ENCODE assay signal across 11 cellular contexts in the genomic region with DNA sequence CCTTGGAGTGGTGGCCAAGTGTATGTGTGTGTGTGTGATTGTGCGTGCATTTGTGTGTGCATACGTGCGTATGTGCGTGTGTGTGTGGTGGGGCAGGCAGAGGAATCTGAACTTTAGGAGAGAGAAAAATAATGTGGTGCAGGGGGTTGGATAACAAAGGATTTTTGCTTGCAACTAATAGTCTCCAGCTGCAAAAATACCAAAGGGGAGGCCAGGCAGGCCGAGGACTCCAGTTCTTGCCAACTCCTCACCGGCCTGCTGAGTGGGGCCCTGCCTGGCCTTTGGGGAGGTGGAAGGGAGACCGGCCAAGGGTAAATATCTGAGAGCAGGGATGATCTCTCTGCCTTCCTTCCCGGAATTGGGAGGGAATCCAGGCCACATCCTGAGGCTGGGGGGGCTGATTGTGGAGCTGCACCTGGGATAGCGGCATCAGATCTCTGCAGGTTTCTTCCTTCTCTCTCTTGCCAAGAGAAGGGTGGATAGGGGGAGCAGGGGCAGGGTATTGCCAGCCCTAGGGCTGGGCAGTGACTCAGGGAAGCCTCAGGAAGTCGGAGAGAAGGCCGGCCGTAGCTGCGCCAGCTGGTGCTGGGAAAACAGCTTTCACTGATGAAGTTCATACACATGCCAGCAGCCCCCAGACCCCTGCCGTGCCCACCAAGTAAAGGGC. TPM values are rescaled to one million over a fixed set of nuclear protein-coding genes. Genes with fewer than 3 reads are reported as not detected.
DNase-seq lines count a peak whose midpoint lies in the region; ATAC-seq and TF ChIP-seq lines count a peak whose summit lies in the region.
"Had no signal": no experiment of that assay in that cellular context is flagged by ENCODE, and none has a peak within 500 bp of the region (broad histone marks: within the 10 kb centered on the region; RNA-seq: fewer than 3 reads in every experiment).

No MANE protein-coding gene starts in this region.

- H3K9me3 ChIP-seq in liver (ENCODE audit: control insufficient read depth in 4 of 4, low read length in 3 of 4) (no peaks in the 10 kb centered on the region), transverse colon (no peaks in the 10 kb centered on the region), body of pancreas (no peaks in the 10 kb centered on the region)
- H3K9me3 ChIP-seq: pancreas had no signal

- H3K27me3 ChIP-seq in liver (ENCODE audit: control insufficient read depth in 4 of 4, insufficient read depth in 4 of 4, low read length in 3 of 4) (no peaks in the 10 kb centered on the region), transverse colon (no peaks in the 10 kb centered on the region), body of pancreas (no peaks in the 10 kb centered on the region)
- H3K27me3 ChIP-seq: pancreas had no signal

- no peaks in the 10 kb centered on the region for H3K9me3 Mint-ChIP-seq in chondrocyte (ENCODE audit: low read depth)
- H3K9me3 Mint-ChIP-seq: stimulated activated naive CD8-positive, alpha-beta T cell treated with anti-CD3 and anti-CD28 coated beads, Interleukin-15, Interleukin-2, amounts not matched to agents 100 ng/mL and 50 ng/mL, for 24 hours had no signal

- peaks cover 68% of the 10 kb centered on the region for H3K4me1 Mint-ChIP-seq in chondrocyte (ENCODE audit: low read depth)

- in situ Hi-C loops in transverse colon (cut with MboI; ENCODE audit: low pct_ligation_motif_present in 1 of 4, low pct_unique_long_range_greater_than_20kb in 1 of 4, low sequenced_read_pairs in 3 of 4): no loop called here

- TF ChIP-seq POLR2A in transverse colon (IDR thresholded peaks at IDR 0.05) (no peak), body of pancreas (IDR thresholded peaks at IDR 0.05) (no peak)

- H3K4me3 ChIP-seq in liver (ENCODE audit: low read depth in 1 of 3, low read length in 3 of 3) (no peak overlapping the region), transverse colon (no peak overlapping the region), body of pancreas (no peak overlapping the region)
- H3K4me3 ChIP-seq: pancreas had no signal

- peak; percentile 81 for DNase-seq in LHCN-M2 (ENCODE audit: low read depth)
- no peak for DNase-seq in chondrocyte (ENCODE audit: low spot score)
- DNase-seq in transverse colon: no peak
- DNase-seq in central memory CD4-positive, alpha-beta T cell: no peak
- DNase-seq in body of pancreas: no peak
- DNase-seq in activated CD4-positive, alpha-beta T cell treated with anti-CD3 and anti-CD28 coated beads, Interleukin-2, amount 50 U/mL, for 48 hours: no peak
- DNase-seq: NCI-H524 had no signal

- intact Hi-C loops in transverse colon (cut with DNase I; ENCODE audit: low total_unique reads): no loop called here
- intact Hi-C loops in body of pancreas (cut with DNase I): no loop called here

- H3K27me3 Mint-ChIP-seq in chondrocyte (ENCODE audit: low read depth): no peaks in the 10 kb centered on the region
- H3K27me3 Mint-ChIP-seq: stimulated activated naive CD8-positive, alpha-beta T cell treated with anti-CD3 and anti-CD28 coated beads, Interleukin-15, Interleukin-2, amounts not matched to agents 100 ng/mL and 50 ng/mL, for 24 hours had no signal

- TF ChIP-seq EP300 in transverse colon (IDR thresholded peaks at IDR 0.05; ENCODE audit: low read depth): no peak

- H3K4me1 ChIP-seq in liver (ENCODE audit: control insufficient read depth in 4 of 4, insufficient read depth in 4 of 4, low read length in 3 of 4): peaks cover 36 to 78% (median 68%) of the 10 kb centered on the region in 4 donors
- peaks cover 47 to 66% (median 57%) of the 10 kb centered on the region in 4 donors for H3K4me1 ChIP-seq in transverse colon
- peaks cover 4% of the 10 kb centered on the region for H3K4me1 ChIP-seq in body of pancreas

- H3K4me3 Mint-ChIP-seq in chondrocyte (ENCODE audit: unreplicated experiment): peak overlapping the region; percentile 29
- H3K4me3 Mint-ChIP-seq: stimulated activated naive CD8-positive, alpha-beta T cell treated with anti-CD3 and anti-CD28 coated beads, Interleukin-15, Interleukin-2, amounts not matched to agents 100 ng/mL and 50 ng/mL, for 24 hours had no signal

- peak overlapping the region; percentile 95 for H3K27ac Mint-ChIP-seq in chondrocyte (ENCODE audit: unreplicated experiment)
- H3K27ac Mint-ChIP-seq: stimulated activated naive CD8-positive, alpha-beta T cell treated with anti-CD3 and anti-CD28 coated beads, Interleukin-15, Interleukin-2, amounts not matched to agents 100 ng/mL and 50 ng/mL, for 24 hours had no signal

- 67% methylated on average over 14 of the region's 14 CpGs for WGBS in liver
- WGBS in transverse colon (ENCODE audit: low coverage in 1 of 2), 2 donors: 66 to 79% methylated on average over 4 to 14 of the region's 14 CpGs
- 69 to 79% methylated on average over 12 to 14 of the region's 14 CpGs for WGBS in body of pancreas, 2 donors

- H3K36me3 ChIP-seq in liver (ENCODE audit: control insufficient read depth in 4 of 4, insufficient read depth in 3 of 4, low read depth in 1 of 4, low read length in 3 of 4) (peaks cover 15 to 26% (median 23%) of the 10 kb centered on the region in 4 donors), transverse colon (peaks cover 0 to 10% (median 0%) of the 10 kb centered on the region in 4 donors), body of pancreas (replicated peaks in 1 of 2; ENCODE audit: insufficient read depth in 1 of 2, low read depth in 2 of 2) (no peaks in the 10 kb centered on the region)

- peak overlapping the region; percentile 61 to 79 for H3K27ac ChIP-seq in liver (ENCODE audit: low read depth in 1 of 2, low read length in 2 of 2)
- H3K27ac ChIP-seq in transverse colon: peak overlapping the region; percentile 83 to 97 (median 87)
- peak overlapping the region in 2 of 4 donors; percentile 17 to 36 for H3K27ac ChIP-seq in body of pancreas

- TF ChIP-seq CTCF in chondrocyte (IDR thresholded peaks at IDR 0.05) (peak; percentile 40), liver (IDR thresholded peaks at IDR 0.05; ENCODE audit: low read depth, low read length, missing input control) (no peak), transverse colon (IDR thresholded peaks at IDR 0.05) (no peak), body of pancreas (IDR thresholded peaks at IDR 0.05) (no peak)

- no peak overlapping the region for H3K9ac ChIP-seq in liver (ENCODE audit: low read depth in 1 of 2, low read length in 2 of 2)

- no peak for ATAC-seq in body of pancreas
- ATAC-seq in HG03025 (IDR thresholded peaks at IDR 0.05; ENCODE audit: low FRiP score, unreplicated experiment): no peak

- peaks cover 35% of the 10 kb centered on the region for H3K36me3 Mint-ChIP-seq in chondrocyte (ENCODE audit: low read depth)

- TF ChIP-seq RAD21 in liver (IDR thresholded peaks at IDR 0.05): no peak

TF ChIP-seq in liver, 16 proteins besides CTCF, POLR2A, EP300 and RAD21 (continues in another document):
- TF ChIP-seq YY1 (IDR thresholded peaks at IDR 0.05) (no peak), RXRA (IDR thresholded peaks at IDR 0.05) (no peak), NR2F2 (IDR thresholded peaks at IDR 0.05) (no peak), TAF1 (conservative IDR thresholded peaks at IDR 0.05) (no peak), GABPA (IDR thresholded peaks at IDR 0.05 in 1 of 2, conservative IDR thresholded peaks at IDR 0.05 in 1 of 2) (no peak), EGR1 (IDR thresholded peaks at IDR 0.05; ENCODE audit: low read depth in 2 of 2) (no peak), FOXA2 (IDR thresholded peaks at IDR 0.05) (no peak), JUND (IDR thresholded peaks at IDR 0.05) (no peak)
- TF ChIP-seq, protein P1, sequence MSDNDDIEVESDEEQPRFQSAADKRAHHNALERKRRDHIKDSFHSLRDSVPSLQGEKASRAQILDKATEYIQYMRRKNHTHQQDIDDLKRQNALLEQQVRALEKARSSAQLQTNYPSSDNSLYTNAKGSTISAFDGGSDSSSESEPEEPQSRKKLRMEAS (IDR thresholded peaks at IDR 0.05): no peak
- TF ChIP-seq, protein P2, sequence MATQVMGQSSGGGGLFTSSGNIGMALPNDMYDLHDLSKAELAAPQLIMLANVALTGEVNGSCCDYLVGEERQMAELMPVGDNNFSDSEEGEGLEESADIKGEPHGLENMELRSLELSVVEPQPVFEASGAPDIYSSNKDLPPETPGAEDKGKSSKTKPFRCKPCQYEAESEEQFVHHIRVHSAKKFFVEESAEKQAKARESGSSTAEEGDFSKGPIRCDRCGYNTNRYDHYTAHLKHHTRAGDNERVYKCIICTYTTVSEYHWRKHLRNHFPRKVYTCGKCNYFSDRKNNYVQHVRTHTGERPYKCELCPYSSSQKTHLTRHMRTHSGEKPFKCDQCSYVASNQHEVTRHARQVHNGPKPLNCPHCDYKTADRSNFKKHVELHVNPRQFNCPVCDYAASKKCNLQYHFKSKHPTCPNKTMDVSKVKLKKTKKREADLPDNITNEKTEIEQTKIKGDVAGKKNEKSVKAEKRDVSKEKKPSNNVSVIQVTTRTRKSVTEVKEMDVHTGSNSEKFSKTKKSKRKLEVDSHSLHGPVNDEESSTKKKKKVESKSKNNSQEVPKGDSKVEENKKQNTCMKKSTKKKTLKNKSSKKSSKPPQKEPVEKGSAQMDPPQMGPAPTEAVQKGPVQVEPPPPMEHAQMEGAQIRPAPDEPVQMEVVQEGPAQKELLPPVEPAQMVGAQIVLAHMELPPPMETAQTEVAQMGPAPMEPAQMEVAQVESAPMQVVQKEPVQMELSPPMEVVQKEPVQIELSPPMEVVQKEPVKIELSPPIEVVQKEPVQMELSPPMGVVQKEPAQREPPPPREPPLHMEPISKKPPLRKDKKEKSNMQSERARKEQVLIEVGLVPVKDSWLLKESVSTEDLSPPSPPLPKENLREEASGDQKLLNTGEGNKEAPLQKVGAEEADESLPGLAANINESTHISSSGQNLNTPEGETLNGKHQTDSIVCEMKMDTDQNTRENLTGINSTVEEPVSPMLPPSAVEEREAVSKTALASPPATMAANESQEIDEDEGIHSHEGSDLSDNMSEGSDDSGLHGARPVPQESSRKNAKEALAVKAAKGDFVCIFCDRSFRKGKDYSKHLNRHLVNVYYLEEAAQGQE (IDR thresholded peaks at IDR 0.05): no peak

RNA-seq across cellular contexts. Expression of gene LRP1-AS, which starts 4.5 kb away (rescaled TPM):
- not detected in 2 replicates for total RNA-seq in LHCN-M2 (2014; rRNA removed)
- polyA plus RNA-seq in LHCN-M2 (2012): not detected
- total RNA-seq in chondrocyte: not detected in 3 replicates
- not detected for total RNA-seq in liver
- not detected for polyA plus RNA-seq in liver
- total RNA-seq in transverse colon: not detected
- not detected for total RNA-seq in body of pancreas
- total RNA-seq: pancreas had no signal
- polyA plus RNA-seq: pancreas had no signal

RNA-seq across cellular contexts. Expression of gene LRP1, which starts 23.6 kb away (rescaled TPM):
- total RNA-seq in LHCN-M2 (2014; rRNA removed) (89.0 and 99.6 TPM in 2 replicates), chondrocyte (448 to 583 TPM (median 463 TPM) in 3 replicates), liver (100 to 1,000 TPM; 151 to 375 TPM), transverse colon (100 to 1,000 TPM in 3 of 4 donors, 10 to 100 TPM in 1; 94.3 to 248 (median 199) TPM), body of pancreas (100 to 1,000 TPM in 1 of 2 donors, 10 to 100 TPM in 1; 61.2 to 162 TPM)
- polyA plus RNA-seq in LHCN-M2 (2012): 191 TPM
- polyA plus RNA-seq in liver: 100 to 1,000 TPM in 1 of 2 donors, 10 to 100 TPM in 1; 87.5 to 127 TPM

RNA-seq across cellular contexts. Expression of gene STAT6, which starts 40.7 kb away (rescaled TPM):
- total RNA-seq in LHCN-M2 (2014; rRNA removed) (82.6 and 89.3 TPM in 2 replicates), chondrocyte (89.4 to 101 TPM (median 94.2 TPM) in 3 replicates), liver (10 to 100 TPM; 27.4 to 54.0 TPM), transverse colon (100 to 1,000 TPM; 181 to 318 (median 198) TPM), body of pancreas (10 to 100 TPM; 52.7 to 82.4 TPM)
- 67.0 TPM for polyA plus RNA-seq in LHCN-M2 (2012)
- 10 to 100 TPM; 33.2 to 57.4 TPM for polyA plus RNA-seq in liver
